Comparison of ENCODE assay signal across 26 cellular contexts in the genomic region with DNA sequence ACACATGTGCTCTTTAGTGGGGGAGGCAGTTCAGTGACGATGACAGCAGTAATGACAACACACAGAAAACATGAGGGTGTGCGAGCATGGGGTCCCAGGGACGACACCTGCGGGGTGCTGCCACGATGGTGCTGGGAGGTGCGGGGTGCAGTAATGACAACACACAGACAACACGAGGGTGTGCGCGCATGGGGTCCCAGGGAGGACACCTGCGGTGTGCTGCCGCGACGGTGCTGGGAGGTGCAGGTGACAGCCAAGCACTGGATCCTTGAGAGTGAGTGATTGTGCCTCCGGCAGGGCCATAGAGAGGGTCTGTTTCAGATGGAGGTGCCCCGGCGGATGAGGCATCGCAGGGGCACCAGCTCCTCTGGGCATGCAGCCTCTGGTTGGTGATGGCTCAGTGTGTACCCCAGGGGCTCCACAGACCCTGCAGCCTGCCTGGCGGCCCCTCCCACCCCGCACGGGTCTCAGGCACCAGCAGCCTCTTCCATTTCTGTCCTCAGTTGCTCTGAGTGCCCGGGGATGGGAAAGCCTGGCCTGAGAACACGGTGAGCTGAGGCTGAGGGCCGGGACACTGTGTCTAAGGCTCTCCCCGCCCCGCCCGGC.
"Had no signal": no experiment of that assay in that cellular context is flagged by ENCODE, and none has a peak within 500 bp of the region (broad histone marks: within the 10 kb centered on the region; RNA-seq: fewer than 3 reads in every experiment).

No MANE protein-coding gene starts in this region.

- H3K27ac ChIP-seq: colonic mucosa had no signal

- H3K9me3 ChIP-seq: colonic mucosa had no signal

- ATAC-seq: activated CD4-positive, alpha-beta T cell treated with anti-CD3 and anti-CD28 coated beads for 36 hours; activated CD8-positive, alpha-beta memory T cell treated with anti-CD3 and anti-CD28 coated beads, Interleukin-2, amount 10 ng/mL, durations not matched to agents 7 days and 5 days; activated CD8-positive, alpha-beta T cell treated with anti-CD3 and anti-CD28 coated beads, Interleukin-2, amount 10 ng/mL, durations not matched to agents 7 days and 5 days; activated naive CD4-positive, alpha-beta T cell treated with anti-CD3 and anti-CD28 coated beads, Interleukin-2, amount 50 U/mL, for 72 hours; esophagus mucosa had no signal

- H3K4me1 ChIP-seq: colonic mucosa had no signal

- H3K27me3 ChIP-seq: colonic mucosa had no signal

- H3K36me3 ChIP-seq: colonic mucosa had no signal

- H3K4me3 ChIP-seq: colonic mucosa had no signal

- DNase-seq: activated CD4-positive, alpha-beta memory T cell treated with anti-CD3 and anti-CD28 coated beads for 36 hours; activated CD4-positive, alpha-beta T cell treated with anti-CD3 and anti-CD28 coated beads for 36 hours; activated CD4-positive, alpha-beta T cell treated with anti-CD3 and anti-CD28 coated beads, Interleukin-2, amount 10 ng/mL, durations not matched to agents 24 days and 14 days; activated CD4-positive, CD25-positive, alpha-beta regulatory T cell; activated CD4-positive, CD25-positive, alpha-beta regulatory T cell treated with anti-CD3 and anti-CD28 coated beads, Interleukin-2, amount 50 U/mL, for 72 hours; activated CD8-positive, alpha-beta memory T cell treated with anti-CD3 and anti-CD28 coated beads, Interleukin-2, amount 10 ng/mL, durations not matched to agents 7 days and 5 days; activated CD8-positive, alpha-beta memory T cell treated with anti-CD3 and anti-CD28 coated beads, Interleukin-2, amount 50 U/mL, for 4 hours; activated CD8-positive, alpha-beta T cell treated with anti-CD3 and anti-CD28 coated beads, Interleukin-2, amount 10 ng/mL, durations not matched to agents 7 days and 5 days; activated gamma-delta T cell; activated naive CD4-positive, alpha-beta T cell; activated naive CD4-positive, alpha-beta T cell treated with anti-CD3 and anti-CD28 coated beads, Interleukin-2, amount 10 ng/mL, durations not matched to agents 7 days and 5 days; activated naive CD8-positive, alpha-beta T cell treated with anti-CD3 and anti-CD28 coated beads, Interleukin-2, amount 10 ng/mL, durations not matched to agents 7 days and 5 days; activated T-cell treated with anti-CD3 and anti-CD28 coated beads, Interleukin-2, amount 50 U/mL, for 1 hour; activated T-cell treated with anti-CD3 and anti-CD28 coated beads, Interleukin-2, amount 50 U/mL, for 48 hours; central memory CD4-positive, alpha-beta T cell; cerebellar nuclear complex; colonic mucosa; effector CD8-positive, alpha-beta T cell; foreskin fibroblast; head of caudate nucleus; T-helper 2 cell had no signal

- FAIRE-seq: astrocyte, endometrium, frontal cortex had no signal
